ENCODE assay signal across 13 cellular contexts in genomic region chr2:225920621-225921020, GRCh38.
"Had no signal": no experiment of that assay in that cellular context is flagged by ENCODE, and none has a peak within 500 bp of the region (broad histone marks: within the 10 kb centered on the region; RNA-seq: fewer than 3 reads in every experiment).

No MANE protein-coding gene starts in this region.

- H3K27me3 ChIP-seq: spleen, suprapubic skin had no signal

- H3K4me1 ChIP-seq: lower lobe of right lung, spleen, suprapubic skin had no signal

- H3K4me3 ChIP-seq: lower lobe of right lung, spleen, suprapubic skin had no signal

- H3K9me3 ChIP-seq: suprapubic skin had no signal

- H3K36me3 ChIP-seq: lower lobe of right lung, spleen, suprapubic skin had no signal

- DNase-seq: activated CD4-positive, alpha-beta T cell treated with anti-CD3 and anti-CD28 coated beads for 1 hour; activated CD4-positive, alpha-beta T cell treated with anti-CD3 and anti-CD28 coated beads, Interleukin-2, amount 50 U/mL, for 48 hours; activated CD8-positive, alpha-beta memory T cell treated with anti-CD3 and anti-CD28 coated beads, Interleukin-2, amount 10 ng/mL, durations not matched to agents 7 days and 5 days; activated naive CD4-positive, alpha-beta T cell treated with anti-CD3 and anti-CD28 coated beads, Interleukin-2, amount 50 U/mL, for 16 hours; activated T-cell treated with anti-CD3 and anti-CD28 coated beads, Interleukin-2, amount 50 U/mL, for 1 hour; cerebellar nuclear complex; left cardiac atrium; lower lobe of right lung; midbrain; spleen had no signal

- ATAC-seq: activated CD8-positive, alpha-beta memory T cell treated with anti-CD3 and anti-CD28 coated beads, Interleukin-2, amount 10 ng/mL, durations not matched to agents 7 days and 5 days; left cardiac atrium; lower lobe of right lung; sciatic nerve had no signal

- H3K27ac ChIP-seq: epithelial cell of prostate, lower lobe of right lung, spleen, suprapubic skin had no signal
